Comparison of ENCODE assay signal across 8 cellular contexts in the genomic region with DNA sequence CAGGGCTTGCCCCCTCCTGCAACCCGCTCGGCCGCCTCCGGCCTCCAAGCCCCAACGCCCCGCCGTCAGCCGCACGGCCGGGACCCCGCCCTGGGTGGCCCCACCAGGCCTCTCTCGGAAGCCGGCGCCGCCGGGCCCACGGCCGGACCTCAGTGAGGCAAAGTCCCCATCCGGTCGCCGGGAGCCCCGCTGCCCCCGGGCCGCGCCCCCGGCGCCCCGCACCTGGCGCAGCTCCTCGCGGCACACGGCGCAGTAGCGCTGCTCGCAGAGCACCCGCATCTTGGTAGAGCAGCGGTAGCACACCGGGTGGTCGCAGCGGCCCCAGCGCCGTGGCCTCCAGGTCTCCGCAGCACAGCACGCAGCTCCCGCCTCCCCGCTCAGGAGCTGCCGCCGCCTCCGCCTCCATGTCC. TPM values are rescaled to one million over a fixed set of nuclear protein-coding genes. Genes with fewer than 3 reads are reported as not detected.
DNase-seq lines count a peak whose midpoint lies in the region; ATAC-seq and TF ChIP-seq lines count a peak whose summit lies in the region.

No MANE protein-coding gene starts in this region.

- peaks cover 3% of the 10 kb centered on the region for H3K36me3 Mint-ChIP-seq in activated CD8-positive, alpha-beta memory T cell treated with anti-CD3 and anti-CD28 coated beads, Interleukin-2, amount 10 ng/mL, durations not matched to agents 7 days and 5 days
- H3K36me3 Mint-ChIP-seq in activated T-helper 2 cell treated with anti-CD3 and anti-CD28 coated beads, Interferon-gamma antibody, Interleukin-2, Interleukin-4, amounts not matched to agents 10 μg/mL and 5 μg/mL and 100 μg/mL, durations not matched to agents 14 hours and 24 hours and 36 hours (ENCODE audit: low read depth): peaks cover 33% of the 10 kb centered on the region

- intact Hi-C loops in activated T-helper 2 cell treated with anti-CD3 and anti-CD28 coated beads, Interferon-gamma antibody, Interleukin-2, Interleukin-4, amounts not matched to agents 10 μg/mL and 5 μg/mL and 100 μg/mL, durations not matched to agents 14 hours and 24 hours and 36 hours (cut with micrococcal nuclease): loop anchor here (1.0 to 5.0 kb wide), 2 partner anchors 17 to 38 kb away; partner anchors contain the start of genes NTHL1 and TSC2
- intact Hi-C loops in stomach (cut with DNase I; ENCODE audit: low total_unique reads): no loop called here

- peak in 1 of 7 experiments; percentile 2 for TF ChIP-seq CTCF in stomach (IDR thresholded peaks at IDR 0.05)

- no peak for DNase-seq in activated CD8-positive, alpha-beta memory T cell treated with anti-CD3 and anti-CD28 coated beads, Interleukin-2, amount 10 ng/mL, durations not matched to agents 7 days and 5 days
- DNase-seq in activated CD8-positive, alpha-beta memory T cell treated with anti-CD3 and anti-CD28 coated beads, Interleukin-2, amount 50 U/mL, for 4 hours: no peak
- no peak for DNase-seq in activated T-helper 2 cell treated with anti-CD3 and anti-CD28 coated beads, Interferon-gamma antibody, Interleukin-2, Interleukin-4, amounts not matched to agents 10 μg/mL and 5 μg/mL and 100 μg/mL, durations not matched to agents 14 hours and 24 hours and 36 hours (ENCODE audit: low spot score)
- DNase-seq in stomach (no peak), AG08396 (ENCODE audit: low spot score) (no peak), NCI-H526 treated with DMSO at 0.1 percent for 48 hours (lab: John Stamatoyannopoulos, UW) (no peak)

- CTCF ChIA-PET in activated CD8-positive, alpha-beta memory T cell treated with anti-CD3 and anti-CD28 coated beads, Interleukin-2, amount 10 ng/mL, durations not matched to agents 7 days and 5 days (lab: Charles Lee): interaction anchor here (1.1 to 2.3 kb wide), 3 partner anchors 12 to 242 kb away, joined by 3 to 17 read pairs (median 3); partner anchors contain the start of genes ECI1 and RPS2

- no peak for TF ChIP-seq EP300 in stomach (IDR thresholded peaks at IDR 0.05)

- H3K27me3 ChIP-seq in iPS-15b (ENCODE audit: control insufficient read depth, insufficient read depth, low read length) (no peaks in the 10 kb centered on the region), stomach (no peaks in the 10 kb centered on the region)

- H3K9me3 ChIP-seq in iPS-15b (ENCODE audit: control insufficient read depth, insufficient read depth, low read length): no peaks in the 10 kb centered on the region
- no peaks in the 10 kb centered on the region for H3K9me3 ChIP-seq in stomach

- peaks cover 6% of the 10 kb centered on the region for H3K36me3 ChIP-seq in iPS-15b (ENCODE audit: control insufficient read depth, insufficient read depth, low read length)
- H3K36me3 ChIP-seq in stomach: peaks cover 0 to 14% (median 9%) of the 10 kb centered on the region in 4 donors

- H3K4me1 ChIP-seq in iPS-15b (ENCODE audit: control insufficient read depth, insufficient read depth, low read length) (peaks cover 10% of the 10 kb centered on the region), stomach (peaks cover 53 to 58% (median 57%) of the 10 kb centered on the region in 4 donors)

- peak overlapping the region; percentile 89 for H3K9ac ChIP-seq in iPS-15b (ENCODE audit: low read depth, low read length)

- no peak for TF ChIP-seq POLR2A in stomach (IDR thresholded peaks at IDR 0.05)

- H3K4me3 ChIP-seq in iPS-15b (ENCODE audit: low read depth, low read length) (peak overlapping the region; percentile 91), stomach (peak overlapping the region; percentile 66 to 96 (median 86))

- no peaks in the 10 kb centered on the region for H3K27me3 Mint-ChIP-seq in activated CD8-positive, alpha-beta memory T cell treated with anti-CD3 and anti-CD28 coated beads, Interleukin-2, amount 10 ng/mL, durations not matched to agents 7 days and 5 days
- H3K27me3 Mint-ChIP-seq in activated T-helper 2 cell treated with anti-CD3 and anti-CD28 coated beads, Interferon-gamma antibody, Interleukin-2, Interleukin-4, amounts not matched to agents 10 μg/mL and 5 μg/mL and 100 μg/mL, durations not matched to agents 14 hours and 24 hours and 36 hours (ENCODE audit: low read depth): no peaks in the 10 kb centered on the region

- H3K4me1 Mint-ChIP-seq in activated CD8-positive, alpha-beta memory T cell treated with anti-CD3 and anti-CD28 coated beads, Interleukin-2, amount 10 ng/mL, durations not matched to agents 7 days and 5 days: peaks cover 40% of the 10 kb centered on the region
- H3K4me1 Mint-ChIP-seq in activated T-helper 2 cell treated with anti-CD3 and anti-CD28 coated beads, Interferon-gamma antibody, Interleukin-2, Interleukin-4, amounts not matched to agents 10 μg/mL and 5 μg/mL and 100 μg/mL, durations not matched to agents 14 hours and 24 hours and 36 hours (ENCODE audit: low read depth): peaks cover 22% of the 10 kb centered on the region

- ATAC-seq in activated CD8-positive, alpha-beta memory T cell treated with anti-CD3 and anti-CD28 coated beads, Interleukin-2, amount 10 ng/mL, durations not matched to agents 7 days and 5 days: peak; percentile 26
- ATAC-seq in HG03159 (IDR thresholded peaks at IDR 0.05; ENCODE audit: unreplicated experiment): peak; percentile 33

- peak overlapping the region; percentile 84 for H3K27ac Mint-ChIP-seq in activated CD8-positive, alpha-beta memory T cell treated with anti-CD3 and anti-CD28 coated beads, Interleukin-2, amount 10 ng/mL, durations not matched to agents 7 days and 5 days
- no peak overlapping the region for H3K27ac Mint-ChIP-seq in activated T-helper 2 cell treated with anti-CD3 and anti-CD28 coated beads, Interferon-gamma antibody, Interleukin-2, Interleukin-4, amounts not matched to agents 10 μg/mL and 5 μg/mL and 100 μg/mL, durations not matched to agents 14 hours and 24 hours and 36 hours

- peak overlapping the region; percentile 90 to 96 (median 95) for H3K27ac ChIP-seq in stomach

- H3K4me3 Mint-ChIP-seq in activated CD8-positive, alpha-beta memory T cell treated with anti-CD3 and anti-CD28 coated beads, Interleukin-2, amount 10 ng/mL, durations not matched to agents 7 days and 5 days: peak overlapping the region; percentile 79
- peak overlapping the region; percentile 86 for H3K4me3 Mint-ChIP-seq in activated T-helper 2 cell treated with anti-CD3 and anti-CD28 coated beads, Interferon-gamma antibody, Interleukin-2, Interleukin-4, amounts not matched to agents 10 μg/mL and 5 μg/mL and 100 μg/mL, durations not matched to agents 14 hours and 24 hours and 36 hours (ENCODE audit: low read depth)

- H3K9me3 Mint-ChIP-seq in activated CD8-positive, alpha-beta memory T cell treated with anti-CD3 and anti-CD28 coated beads, Interleukin-2, amount 10 ng/mL, durations not matched to agents 7 days and 5 days (ENCODE audit: low read depth): no peaks in the 10 kb centered on the region
- no peaks in the 10 kb centered on the region for H3K9me3 Mint-ChIP-seq in activated T-helper 2 cell treated with anti-CD3 and anti-CD28 coated beads, Interferon-gamma antibody, Interleukin-2, Interleukin-4, amounts not matched to agents 10 μg/mL and 5 μg/mL and 100 μg/mL, durations not matched to agents 14 hours and 24 hours and 36 hours

- 0 to 1% (median 1%) methylated on average over 18 to 49 of the region's 49 CpGs for WGBS in stomach, 5 donors

RNA-seq across cellular contexts. Expression of gene ZNF598, which starts 0.3 kb away (rescaled TPM):
- 10 to 100 TPM; 76.2 to 94.5 TPM for total RNA-seq in activated CD8-positive, alpha-beta memory T cell treated with anti-CD3 and anti-CD28 coated beads, Interleukin-2, amount 10 ng/mL, durations not matched to agents 7 days and 5 days
- 82.0 and 83.3 TPM in 2 replicates for total RNA-seq in activated T-helper 2 cell treated with anti-CD3 and anti-CD28 coated beads, Interferon-gamma antibody, Interleukin-2, Interleukin-4, amounts not matched to agents 10 μg/mL and 5 μg/mL and 100 μg/mL, durations not matched to agents 14 hours and 24 hours and 36 hours
- 10 to 100 TPM; 16.3 to 86.2 (median 34.8) TPM for total RNA-seq in stomach
- polyA plus RNA-seq in stomach: 10 to 100 TPM; 21.1 to 31.0 (median 21.4) TPM

RNA-seq across cellular contexts. Expression of gene NPW, which starts 10.3 kb away (rescaled TPM):
- 1 to 10 TPM; 1.1 to 6.3 TPM for total RNA-seq in activated CD8-positive, alpha-beta memory T cell treated with anti-CD3 and anti-CD28 coated beads, Interleukin-2, amount 10 ng/mL, durations not matched to agents 7 days and 5 days
- total RNA-seq in activated T-helper 2 cell treated with anti-CD3 and anti-CD28 coated beads, Interferon-gamma antibody, Interleukin-2, Interleukin-4, amounts not matched to agents 10 μg/mL and 5 μg/mL and 100 μg/mL, durations not matched to agents 14 hours and 24 hours and 36 hours: 4.2 and 5.1 TPM in 2 replicates
- under 1 TPM in 1 of 5 donors, not detected in 4; 0.55 TPM for total RNA-seq in stomach
- 10 to 100 TPM in 1 of 3 donors, 1 to 10 TPM in 2; 1.6 to 12.4 (median 2.4) TPM for polyA plus RNA-seq in stomach

RNA-seq across cellular contexts. Expression of gene NHERF2, which starts 17.4 kb away (rescaled TPM):
- total RNA-seq in activated CD8-positive, alpha-beta memory T cell treated with anti-CD3 and anti-CD28 coated beads, Interleukin-2, amount 10 ng/mL, durations not matched to agents 7 days and 5 days: 1 to 10 TPM; 1.3 to 2.2 TPM
- 2.3 and 2.6 TPM in 2 replicates for total RNA-seq in activated T-helper 2 cell treated with anti-CD3 and anti-CD28 coated beads, Interferon-gamma antibody, Interleukin-2, Interleukin-4, amounts not matched to agents 10 μg/mL and 5 μg/mL and 100 μg/mL, durations not matched to agents 14 hours and 24 hours and 36 hours
- 100 to 1,000 TPM in 2 of 5 donors, 10 to 100 TPM in 3; 17.4 to 201 (median 95.5) TPM for total RNA-seq in stomach
- 100 to 1,000 TPM in 2 of 3 donors, 10 to 100 TPM in 1; 65.4 to 236 (median 157) TPM for polyA plus RNA-seq in stomach

RNA-seq across cellular contexts. Expression of gene SYNGR3, which starts 19.5 kb away (rescaled TPM):
- total RNA-seq in activated CD8-positive, alpha-beta memory T cell treated with anti-CD3 and anti-CD28 coated beads, Interleukin-2, amount 10 ng/mL, durations not matched to agents 7 days and 5 days: 10 to 100 TPM in 1 of 2 experiments, 1 to 10 TPM in 1; 6.4 to 17.6 TPM
- 21.1 and 21.3 TPM in 2 replicates for total RNA-seq in activated T-helper 2 cell treated with anti-CD3 and anti-CD28 coated beads, Interferon-gamma antibody, Interleukin-2, Interleukin-4, amounts not matched to agents 10 μg/mL and 5 μg/mL and 100 μg/mL, durations not matched to agents 14 hours and 24 hours and 36 hours
- 1 to 10 TPM in 1 of 5 donors, not detected in 4; 1.7 TPM for total RNA-seq in stomach
- polyA plus RNA-seq in stomach: 1 to 10 TPM in 1 of 3 donors, not detected in 2; 1.3 TPM

RNA-seq across cellular contexts. Expression of gene GFER, which starts 25.3 kb away (rescaled TPM):
- 10 to 100 TPM; 33.5 to 40.9 TPM for total RNA-seq in activated CD8-positive, alpha-beta memory T cell treated with anti-CD3 and anti-CD28 coated beads, Interleukin-2, amount 10 ng/mL, durations not matched to agents 7 days and 5 days
- total RNA-seq in activated T-helper 2 cell treated with anti-CD3 and anti-CD28 coated beads, Interferon-gamma antibody, Interleukin-2, Interleukin-4, amounts not matched to agents 10 μg/mL and 5 μg/mL and 100 μg/mL, durations not matched to agents 14 hours and 24 hours and 36 hours: 39.2 and 40.0 TPM in 2 replicates
- total RNA-seq in stomach: 100 to 1,000 TPM in 1 of 5 donors, 10 to 100 TPM in 1, 1 to 10 TPM in 3; 3.1 to 313 (median 9.9) TPM
- 10 to 100 TPM; 31.2 to 50.6 (median 36.1) TPM for polyA plus RNA-seq in stomach
